Comparison of ENCODE assay signal across 1 cellular context in the genomic region with DNA sequence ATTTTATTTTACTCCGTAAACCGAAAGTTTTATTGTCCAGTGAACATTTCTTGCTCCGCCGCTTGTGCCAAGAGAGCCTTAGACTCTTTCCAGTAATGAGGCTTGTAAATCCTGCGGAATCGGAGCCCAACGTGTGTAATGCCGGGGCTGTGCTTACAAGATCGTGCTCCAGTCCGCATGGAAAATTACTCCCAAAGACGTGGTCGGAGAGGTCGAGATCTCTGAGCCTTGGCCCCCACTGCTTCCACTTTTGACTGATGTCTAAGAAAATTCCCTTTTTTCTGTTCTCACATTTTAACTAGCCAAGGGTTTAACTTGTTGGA.
TF ChIP-seq lines count a peak whose summit lies in the region.

No MANE protein-coding gene starts in this region.

TF ChIP-seq in HepG2, 621 proteins besides CTCF, POLR2A, EP300 and RAD21 (continued from another document and continues in another):
- no peak for TF ChIP-seq SRSF9 (IDR thresholded peaks at IDR 0.05; ENCODE audit: borderline replicate concordance, insufficient read depth, low read depth, low read length, poor library complexity, severe bottlenecking)
- TF ChIP-seq CCDC6 (CRISPR knock-in tag; IDR thresholded peaks at IDR 0.05) = 0 out of 2 replicates have a peak, but pooled peaks have one; percentile 13
- no peak for TF ChIP-seq PCBP1 (IDR thresholded peaks at IDR 0.05; ENCODE audit: borderline replicate concordance, low read depth, low read length)
- no peak for TF ChIP-seq BCL3 (CRISPR knock-in tag; IDR thresholded peaks at IDR 0.05)
- TF ChIP-seq, protein P1, sequence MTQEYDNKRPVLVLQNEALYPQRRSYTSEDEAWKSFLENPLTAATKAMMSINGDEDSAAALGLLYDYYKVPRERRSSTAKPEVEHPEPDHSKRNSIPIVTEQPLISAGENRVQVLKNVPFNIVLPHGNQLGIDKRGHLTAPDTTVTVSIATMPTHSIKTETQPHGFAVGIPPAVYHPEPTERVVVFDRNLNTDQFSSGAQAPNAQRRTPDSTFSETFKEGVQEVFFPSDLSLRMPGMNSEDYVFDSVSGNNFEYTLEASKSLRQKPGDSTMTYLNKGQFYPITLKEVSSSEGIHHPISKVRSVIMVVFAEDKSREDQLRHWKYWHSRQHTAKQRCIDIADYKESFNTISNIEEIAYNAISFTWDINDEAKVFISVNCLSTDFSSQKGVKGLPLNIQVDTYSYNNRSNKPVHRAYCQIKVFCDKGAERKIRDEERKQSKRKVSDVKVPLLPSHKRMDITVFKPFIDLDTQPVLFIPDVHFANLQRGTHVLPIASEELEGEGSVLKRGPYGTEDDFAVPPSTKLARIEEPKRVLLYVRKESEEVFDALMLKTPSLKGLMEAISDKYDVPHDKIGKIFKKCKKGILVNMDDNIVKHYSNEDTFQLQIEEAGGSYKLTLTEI (CRISPR knock-in tag; conservative IDR thresholded peaks at IDR 0.05) = no peak
- peak; percentile 43; the same call in 1 of the 2 replicates for TF ChIP-seq ZSCAN12 (CRISPR knock-in tag; IDR thresholded peaks at IDR 0.05)
- no peak for TF ChIP-seq MXD3 (CRISPR knock-in tag; IDR thresholded peaks at IDR 0.05)
- no peak for TF ChIP-seq CC2D1A (CRISPR knock-in tag; IDR thresholded peaks at IDR 0.05)
- no peak for TF ChIP-seq ZNF746 (CRISPR knock-in tag; IDR thresholded peaks at IDR 0.05)
- no peak for TF ChIP-seq FOSL1 (CRISPR knock-in tag; IDR thresholded peaks at IDR 0.05; ENCODE audit: borderline replicate concordance)
- TF ChIP-seq NR2C2 (CRISPR knock-in tag; IDR thresholded peaks at IDR 0.05; ENCODE audit: borderline replicate concordance) = no peak
- no peak for TF ChIP-seq ZNF382 (CRISPR knock-in tag; IDR thresholded peaks at IDR 0.05; ENCODE audit: borderline replicate concordance)
- no peak for TF ChIP-seq TBL1XR1 (IDR thresholded peaks at IDR 0.05; ENCODE audit: borderline replicate concordance, low read length, partially characterized antibody)
- no peak for TF ChIP-seq TSC22D2 (CRISPR knock-in tag; IDR thresholded peaks at IDR 0.05; ENCODE audit: borderline replicate concordance)
- 0 out of 2 replicates have a peak, but pooled peaks have one; percentile 1 for TF ChIP-seq ZNF264 (CRISPR knock-in tag; IDR thresholded peaks at IDR 0.05)
- TF ChIP-seq MED13 (CRISPR knock-in tag; IDR thresholded peaks at IDR 0.05) = no peak
- TF ChIP-seq STAT5B (CRISPR knock-in tag; IDR thresholded peaks at IDR 0.05) = no peak
- no peak for TF ChIP-seq GATAD1 (CRISPR knock-in tag; IDR thresholded peaks at IDR 0.05)
- TF ChIP-seq ZNF788 (CRISPR knock-in tag; IDR thresholded peaks at IDR 0.05; ENCODE audit: borderline replicate concordance) = no peak
- TF ChIP-seq, protein P2, sequence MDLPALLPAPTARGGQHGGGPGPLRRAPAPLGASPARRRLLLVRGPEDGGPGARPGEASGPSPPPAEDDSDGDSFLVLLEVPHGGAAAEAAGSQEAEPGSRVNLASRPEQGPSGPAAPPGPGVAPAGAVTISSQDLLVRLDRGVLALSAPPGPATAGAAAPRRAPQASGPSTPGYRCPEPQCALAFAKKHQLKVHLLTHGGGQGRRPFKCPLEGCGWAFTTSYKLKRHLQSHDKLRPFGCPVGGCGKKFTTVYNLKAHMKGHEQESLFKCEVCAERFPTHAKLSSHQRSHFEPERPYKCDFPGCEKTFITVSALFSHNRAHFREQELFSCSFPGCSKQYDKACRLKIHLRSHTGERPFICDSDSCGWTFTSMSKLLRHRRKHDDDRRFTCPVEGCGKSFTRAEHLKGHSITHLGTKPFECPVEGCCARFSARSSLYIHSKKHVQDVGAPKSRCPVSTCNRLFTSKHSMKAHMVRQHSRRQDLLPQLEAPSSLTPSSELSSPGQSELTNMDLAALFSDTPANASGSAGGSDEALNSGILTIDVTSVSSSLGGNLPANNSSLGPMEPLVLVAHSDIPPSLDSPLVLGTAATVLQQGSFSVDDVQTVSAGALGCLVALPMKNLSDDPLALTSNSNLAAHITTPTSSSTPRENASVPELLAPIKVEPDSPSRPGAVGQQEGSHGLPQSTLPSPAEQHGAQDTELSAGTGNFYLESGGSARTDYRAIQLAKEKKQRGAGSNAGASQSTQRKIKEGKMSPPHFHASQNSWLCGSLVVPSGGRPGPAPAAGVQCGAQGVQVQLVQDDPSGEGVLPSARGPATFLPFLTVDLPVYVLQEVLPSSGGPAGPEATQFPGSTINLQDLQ (CRISPR knock-in tag; IDR thresholded peaks at IDR 0.05) = no peak
- peak; percentile 76; the same call in 1 of the 2 replicates for TF ChIP-seq MAX (IDR thresholded peaks at IDR 0.05)
- TF ChIP-seq GFI1 (CRISPR knock-in tag; IDR thresholded peaks at IDR 0.05; ENCODE audit: borderline replicate concordance) = peak; percentile 64
- no peak for TF ChIP-seq ZKSCAN1 (IDR thresholded peaks at IDR 0.05; ENCODE audit: low read length)
- TF ChIP-seq ZNF432 (CRISPR knock-in tag; IDR thresholded peaks at IDR 0.05; ENCODE audit: borderline replicate concordance) = no peak
- TF ChIP-seq ZNF558 (CRISPR knock-in tag; IDR thresholded peaks at IDR 0.05; ENCODE audit: borderline replicate concordance) = 0 out of 2 replicates have a peak, but pooled peaks have one; percentile 38
- TF ChIP-seq ZNF878 (CRISPR knock-in tag; IDR thresholded peaks at IDR 0.05) = peak; percentile 7; the same call in 1 of the 2 replicates
- TF ChIP-seq ZNF10 (CRISPR knock-in tag; IDR thresholded peaks at IDR 0.05; ENCODE audit: borderline replicate concordance, low read depth) = no peak
- TF ChIP-seq HDAC1 (CRISPR knock-in tag; IDR thresholded peaks at IDR 0.05) = 0 out of 2 replicates have a peak, but pooled peaks have one; percentile 5
- no peak for TF ChIP-seq ZMAT3 (CRISPR knock-in tag; conservative IDR thresholded peaks at IDR 0.05)
- TF ChIP-seq, protein P3, sequence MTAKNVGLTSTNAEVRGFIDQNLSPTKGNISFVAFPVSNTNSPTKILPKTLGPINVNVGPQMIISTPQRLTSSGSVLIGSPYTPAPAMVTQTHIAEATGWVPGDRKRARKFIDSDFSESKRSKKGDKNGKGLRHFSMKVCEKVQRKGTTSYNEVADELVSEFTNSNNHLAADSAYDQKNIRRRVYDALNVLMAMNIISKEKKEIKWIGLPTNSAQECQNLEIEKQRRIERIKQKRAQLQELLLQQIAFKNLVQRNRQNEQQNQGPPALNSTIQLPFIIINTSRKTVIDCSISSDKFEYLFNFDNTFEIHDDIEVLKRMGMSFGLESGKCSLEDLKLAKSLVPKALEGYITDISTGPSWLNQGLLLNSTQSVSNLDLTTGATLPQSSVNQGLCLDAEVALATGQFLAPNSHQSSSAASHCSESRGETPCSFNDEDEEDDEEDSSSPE (CRISPR knock-in tag; IDR thresholded peaks at IDR 0.05) = no peak
- no peak for TF ChIP-seq U2AF1 (optimal IDR thresholded peaks at IDR 0.05; ENCODE audit: low read depth, low read length)
- no peak for TF ChIP-seq SATB2 (CRISPR knock-in tag; IDR thresholded peaks at IDR 0.05)
- 0 out of 2 replicates have a peak, but pooled peaks have one; percentile 20 for TF ChIP-seq ZNF569 (CRISPR knock-in tag; IDR thresholded peaks at IDR 0.05; ENCODE audit: borderline replicate concordance)
- TF ChIP-seq ELF4 (CRISPR knock-in tag; IDR thresholded peaks at IDR 0.05; ENCODE audit: borderline replicate concordance) = no peak
- TF ChIP-seq HMGXB4 (CRISPR knock-in tag; IDR thresholded peaks at IDR 0.05; ENCODE audit: borderline replicate concordance in 1 of 2, low read depth in 1 of 2) = no peak
- TF ChIP-seq, protein P4, sequence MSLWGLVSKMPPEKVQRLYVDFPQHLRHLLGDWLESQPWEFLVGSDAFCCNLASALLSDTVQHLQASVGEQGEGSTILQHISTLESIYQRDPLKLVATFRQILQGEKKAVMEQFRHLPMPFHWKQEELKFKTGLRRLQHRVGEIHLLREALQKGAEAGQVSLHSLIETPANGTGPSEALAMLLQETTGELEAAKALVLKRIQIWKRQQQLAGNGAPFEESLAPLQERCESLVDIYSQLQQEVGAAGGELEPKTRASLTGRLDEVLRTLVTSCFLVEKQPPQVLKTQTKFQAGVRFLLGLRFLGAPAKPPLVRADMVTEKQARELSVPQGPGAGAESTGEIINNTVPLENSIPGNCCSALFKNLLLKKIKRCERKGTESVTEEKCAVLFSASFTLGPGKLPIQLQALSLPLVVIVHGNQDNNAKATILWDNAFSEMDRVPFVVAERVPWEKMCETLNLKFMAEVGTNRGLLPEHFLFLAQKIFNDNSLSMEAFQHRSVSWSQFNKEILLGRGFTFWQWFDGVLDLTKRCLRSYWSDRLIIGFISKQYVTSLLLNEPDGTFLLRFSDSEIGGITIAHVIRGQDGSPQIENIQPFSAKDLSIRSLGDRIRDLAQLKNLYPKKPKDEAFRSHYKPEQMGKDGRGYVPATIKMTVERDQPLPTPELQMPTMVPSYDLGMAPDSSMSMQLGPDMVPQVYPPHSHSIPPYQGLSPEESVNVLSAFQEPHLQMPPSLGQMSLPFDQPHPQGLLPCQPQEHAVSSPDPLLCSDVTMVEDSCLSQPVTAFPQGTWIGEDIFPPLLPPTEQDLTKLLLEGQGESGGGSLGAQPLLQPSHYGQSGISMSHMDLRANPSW (CRISPR knock-in tag; IDR thresholded peaks at IDR 0.05; ENCODE audit: borderline replicate concordance) = no peak
- TF ChIP-seq TCF12 (IDR thresholded peaks at IDR 0.05) = no peak
- TF ChIP-seq TCF12 (CRISPR knock-in tag; IDR thresholded peaks at IDR 0.05) = no peak
- TF ChIP-seq DMAP1 (CRISPR knock-in tag; IDR thresholded peaks at IDR 0.05) = peak; percentile 80; the same call in 1 of the 2 replicates
- TF ChIP-seq DMTF1 (CRISPR knock-in tag; IDR thresholded peaks at IDR 0.05) = no peak
- peak; percentile 18; the same call in 1 of the 2 replicates for TF ChIP-seq ZNF337 (CRISPR knock-in tag; IDR thresholded peaks at IDR 0.05; ENCODE audit: borderline replicate concordance, low read depth)
- TF ChIP-seq ZNF121 (CRISPR knock-in tag; IDR thresholded peaks at IDR 0.05) = peak; percentile 3; the same call in 1 of the 2 replicates
- TF ChIP-seq ZFP36L1 (CRISPR knock-in tag; IDR thresholded peaks at IDR 0.05) = no peak
- TF ChIP-seq MTERF4 (CRISPR knock-in tag; IDR thresholded peaks at IDR 0.05) = no peak
- no peak for TF ChIP-seq ISL2 (CRISPR knock-in tag; IDR thresholded peaks at IDR 0.05)
